Comparison of ENCODE assay signal across 12 cellular contexts in genomic region chr2:144389151-144389929, GRCh38.
DNase-seq lines count a peak whose midpoint lies in the region; ATAC-seq, FAIRE-seq and TF ChIP-seq lines count a peak whose summit lies in the region.
"Had no signal": no experiment of that assay in that cellular context is flagged by ENCODE, and none has a peak within 500 bp of the region (broad histone marks: within the 10 kb centered on the region; RNA-seq: fewer than 3 reads in every experiment).

No MANE protein-coding gene starts in this region.

- H3K27me3 ChIP-seq in dorsolateral prefrontal cortex (no peaks in the 10 kb centered on the region), keratinocyte (ENCODE audit: control insufficient read depth, extremely low read depth, insufficient read depth, low read length) (no peaks in the 10 kb centered on the region), stomach smooth muscle (ENCODE audit: control insufficient read depth in 1 of 2, insufficient read depth in 2 of 2, low read length in 2 of 2) (no peaks in the 10 kb centered on the region)

- H3K79me2 ChIP-seq in keratinocyte (ENCODE audit: control insufficient read depth, insufficient read depth, low read length) = no peaks in the 10 kb centered on the region

- ATAC-seq in GM21786 (IDR thresholded peaks at IDR 0.05; ENCODE audit: unreplicated experiment) = no peak
- no peak for ATAC-seq in HG03565 (IDR thresholded peaks at IDR 0.05; ENCODE audit: unreplicated experiment)
- no peak for ATAC-seq in GM21367 (IDR thresholded peaks at IDR 0.05; ENCODE audit: unreplicated experiment)

- no peaks in the 10 kb centered on the region for H4K20me1 ChIP-seq in keratinocyte (ENCODE audit: control insufficient read depth, extremely low read depth, insufficient read depth, low read length)

- peak overlapping the region; percentile 57 for H3K9ac ChIP-seq in keratinocyte (ENCODE audit: control insufficient read depth, extremely low read depth, insufficient read depth, low read length)
- H3K9ac ChIP-seq in stomach smooth muscle (ENCODE audit: low read length in 2 of 2) = no peak overlapping the region

- H3K4me2 ChIP-seq in keratinocyte (ENCODE audit: control insufficient read depth, extremely low read depth, insufficient read depth, low read depth, low read length) = peak overlapping the region; percentile 66

- H3K4me3 ChIP-seq in dorsolateral prefrontal cortex = peak overlapping the region in 1 of 59 donors; percentile 25
- H3K4me3 ChIP-seq in keratinocyte (ENCODE audit: control insufficient read depth in 2 of 3, extremely low read depth in 1 of 3, insufficient read depth in 2 of 3, low read depth in 1 of 3, low read length in 3 of 3) = peak overlapping the region; percentile 46 to 76 (median 62)
- H3K4me3 ChIP-seq in stomach smooth muscle (ENCODE audit: low read length in 2 of 2) = peak overlapping the region; percentile 68 to 73

- peak overlapping the region in 46 of 59 donors; percentile 7 to 93 (median 47) for H3K27ac ChIP-seq in dorsolateral prefrontal cortex
- no peak overlapping the region for H3K27ac ChIP-seq in keratinocyte (ENCODE audit: control insufficient read depth, insufficient read depth, low read length)
- H3K27ac ChIP-seq in stomach smooth muscle (ENCODE audit: low read length) = no peak overlapping the region

- H3K9me3 ChIP-seq in keratinocyte (ENCODE audit: control insufficient read depth, low read depth, low read length) = no peaks in the 10 kb centered on the region
- no peaks in the 10 kb centered on the region for H3K9me3 ChIP-seq in stomach smooth muscle (ENCODE audit: control insufficient read depth in 2 of 2, low read length in 2 of 2)

- H3K4me1 ChIP-seq in keratinocyte (ENCODE audit: control insufficient read depth, extremely low read depth, insufficient read depth, low read length) (peaks cover 6% of the 10 kb centered on the region), stomach smooth muscle (ENCODE audit: control insufficient read depth, insufficient read depth, low read length) (no peaks in the 10 kb centered on the region)

- no peak for TF ChIP-seq CTCF in dorsolateral prefrontal cortex (IDR thresholded peaks at IDR 0.05 in 54 of 56, conservative IDR thresholded peaks at IDR 0.05 in 2 of 56; ENCODE audit: low read depth in 1 of 56, partially characterized antibody in 56 of 56)
- no peak for TF ChIP-seq CTCF in keratinocyte (optimal IDR thresholded peaks at IDR 0.05 in 1 of 3, IDR thresholded peaks at IDR 0.05 in 1 of 3, conservative IDR thresholded peaks at IDR 0.05 in 1 of 3; ENCODE audit: extremely low read depth in 1 of 3, insufficient read depth in 2 of 3, low read length in 3 of 3)

- H2AFZ ChIP-seq in keratinocyte (ENCODE audit: control insufficient read depth, low read length) = peak overlapping the region; percentile 98

- DNase-seq in LoVo (ENCODE audit: low spot score) (peak; percentile 32), dorsolateral prefrontal cortex (no peak), keratinocyte (ENCODE audit: low read depth, low spot score) (no peak)
- DNase-seq in stimulated activated naive CD4-positive, alpha-beta T cell (lab: John Stamatoyannopoulos, UW) = no peak
- DNase-seq: COR-L47, KG1, NCI-H524, SW 1271 had no signal

- FAIRE-seq in keratinocyte (lab: Jason Lieb, UNC) = peak; percentile 73

- H3K9me1 ChIP-seq in keratinocyte (ENCODE audit: control insufficient read depth, extremely low read depth, insufficient read depth, low read length) = no peaks in the 10 kb centered on the region

- intact Hi-C loops in dorsolateral prefrontal cortex (cut with DNase I) = loop anchor here (10.0 kb wide), 1 partner anchor 55 kb away; a partner anchor contains a TSS

- H3K36me3 ChIP-seq in keratinocyte (ENCODE audit: control insufficient read depth in 2 of 2, extremely low read depth in 1 of 2, insufficient read depth in 2 of 2, low read length in 2 of 2) = no peaks in the 10 kb centered on the region
- no peaks in the 10 kb centered on the region for H3K36me3 ChIP-seq in stomach smooth muscle (ENCODE audit: control insufficient read depth in 2 of 2, insufficient read depth in 2 of 2, low read length in 2 of 2)

- dilution Hi-C loops in keratinocyte (cut with MboI; ENCODE audit: extremely low pct_ligation_motif_present, low sequenced_read_pairs) = no loop called here

Comparison
In these comparisons a context has a peak if more than half of its experiments do, and no peak if none do; other contexts are left out.
1. H3K27ac ChIP-seq: peak in dorsolateral prefrontal cortex (46 of 59); none in keratinocyte (single experiment) and stomach smooth muscle (single experiment).